ENCODE assay signal across 8 cellular contexts in the genomic region with DNA sequence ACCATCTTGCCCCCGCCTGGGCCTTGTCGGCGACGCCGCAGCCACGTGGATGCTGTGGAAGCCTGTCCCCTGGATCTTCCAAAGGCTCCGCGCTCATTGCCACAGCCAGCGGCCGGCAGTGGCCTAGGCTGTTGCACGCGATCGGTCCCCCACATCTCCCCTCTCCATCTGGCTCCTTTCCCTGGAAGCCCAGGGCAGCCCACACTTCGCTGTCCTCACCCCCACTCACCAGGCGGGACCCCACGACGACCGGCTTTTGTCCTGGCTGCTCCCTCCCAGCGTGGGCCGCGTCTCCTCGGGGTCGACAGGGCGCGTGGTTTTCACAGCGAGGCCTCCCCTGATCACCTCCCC. TPM values are rescaled to one million over a fixed set of nuclear protein-coding genes. Genes with fewer than 3 reads are reported as not detected.
DNase-seq lines count a peak whose midpoint lies in the region; ATAC-seq and TF ChIP-seq lines count a peak whose summit lies in the region.

No MANE protein-coding gene starts in this region.

- H3K9ac ChIP-seq in fibroblast of lung (ENCODE audit: insufficient read depth, low read length), result peak overlapping the region; percentile 83

- no peaks in the 10 kb centered on the region for H3K36me3 ChIP-seq in GM06990 (ENCODE audit: control insufficient read depth, insufficient read depth, low read length)
- no peaks in the 10 kb centered on the region for H3K36me3 ChIP-seq in fibroblast of lung (ENCODE audit: control insufficient read depth, insufficient read depth, low read length)

- no peaks in the 10 kb centered on the region for H3K9me3 ChIP-seq in fibroblast of lung (ENCODE audit: control insufficient read depth, insufficient read depth, low read depth, low read length)

- CTCF ChIA-PET in T-cell (lab: Charles Lee), result interaction anchor here (0.9 to 1.3 kb wide), 3 partner anchors 26 to 182 kb away, joined by 4 to 6 read pairs (median 6); no protein-coding TSS in a partner anchor

- H3K27ac ChIP-seq in fibroblast of lung (ENCODE audit: insufficient read depth, low read length) (peak overlapping the region; percentile 88), foreskin keratinocyte (no peak overlapping the region)

- peak overlapping the region; percentile 99 for H2AFZ ChIP-seq in fibroblast of lung (ENCODE audit: low read length)

- H3K36me3 Mint-ChIP-seq in T-cell, result no peaks in the 10 kb centered on the region

- peaks cover 28 to 55% (median 52%) of the 10 kb centered on the region in 3 donors for H3K4me1 Mint-ChIP-seq in T-cell

- H3K27ac Mint-ChIP-seq in T-cell, result peak overlapping the region; percentile 89 to 92

- no peak for DNase-seq in GM06990 (ENCODE audit: extremely low read depth, insufficient read length)
- DNase-seq in T-cell, result peak in 2 of 34 experiments; percentile 5
- DNase-seq in fibroblast of lung (ENCODE audit: low read depth in 2 of 2), result no peak
- DNase-seq in retinal pigment epithelial cell (ENCODE audit: low read depth), result no peak
- DNase-seq in Ammon's horn (ENCODE audit: low spot score), result no peak
- DNase-seq in foreskin keratinocyte, result no peak
- DNase-seq in activated CD8-positive, alpha-beta memory T cell treated with anti-CD3 and anti-CD28 coated beads for 24 hours, result no peak
- no peak for DNase-seq in mesenteric fat pad (ENCODE audit: low spot score)

- peaks cover 3% of the 10 kb centered on the region for H3K4me1 ChIP-seq in fibroblast of lung (ENCODE audit: control insufficient read depth, extremely low read depth, insufficient read depth, low read length)
- H3K4me1 ChIP-seq in foreskin keratinocyte, result peaks cover 14% of the 10 kb centered on the region

- TF ChIP-seq CTCF in GM06990 (IDR thresholded peaks at IDR 0.05; ENCODE audit: insufficient read depth, low read length, poor library complexity, severe bottlenecking) (no peak), fibroblast of lung (conservative IDR thresholded peaks at IDR 0.05 in 1 of 2, IDR thresholded peaks at IDR 0.05 in 1 of 2; ENCODE audit: low read depth in 1 of 2, low read length in 2 of 2) (no peak), retinal pigment epithelial cell (conservative IDR thresholded peaks at IDR 0.05; ENCODE audit: low read depth, low read length) (no peak), foreskin keratinocyte (conservative IDR thresholded peaks at IDR 0.05) (no peak)

- no peaks in the 10 kb centered on the region for H4K20me1 ChIP-seq in fibroblast of lung (ENCODE audit: control insufficient read depth, extremely low read depth, insufficient read depth, low read length)

- POLR2A ChIA-PET in T-cell (lab: Charles Lee), result interaction anchor here in 1 of 2 donors (0.6 to 1.3 kb wide), 3 partner anchors 25 to 71 kb away, joined by 3 to 10 read pairs (median 3); partner anchors contain the start of gene ERCC5

- no peaks in the 10 kb centered on the region for H3K27me3 Mint-ChIP-seq in T-cell

- H3K4me3 ChIP-seq in GM06990 (replicated peaks; ENCODE audit: low read depth, low read length) (peak overlapping the region; percentile 76), fibroblast of lung (replicated peaks in 1 of 4; ENCODE audit: control extremely low read depth in 1 of 4, insufficient read depth in 1 of 4, low read depth in 3 of 4, low read length in 4 of 4) (peak overlapping the region; percentile 73 to 95 (median 86)), retinal pigment epithelial cell (ENCODE audit: low read length) (peak overlapping the region; percentile 84)

- ATAC-seq in T-cell (replicated peaks in 1 of 4), result no peak
- ATAC-seq in foreskin keratinocyte, result no peak

- no peaks in the 10 kb centered on the region for H3K27me3 ChIP-seq in GM06990 (replicated peaks; ENCODE audit: control insufficient read depth, insufficient read depth, low read length)
- H3K27me3 ChIP-seq in fibroblast of lung (ENCODE audit: control insufficient read depth, insufficient read depth, low read length), result no peaks in the 10 kb centered on the region
- no peaks in the 10 kb centered on the region for H3K27me3 ChIP-seq in foreskin keratinocyte

- H3K4me3 Mint-ChIP-seq in T-cell, result peak overlapping the region; percentile 88 to 94 (median 89)

- H3K79me2 ChIP-seq in fibroblast of lung (ENCODE audit: control insufficient read depth, insufficient read depth, low read length), result peaks cover 21% of the 10 kb centered on the region

- no peaks in the 10 kb centered on the region for H3K9me3 Mint-ChIP-seq in T-cell

- H3K4me2 ChIP-seq in fibroblast of lung (ENCODE audit: extremely low read depth, insufficient read depth, low read length), result peak overlapping the region; percentile 96

RNA-seq across cellular contexts. Expression of gene TEX30, which starts 0.6 kb away (rescaled TPM):
- total RNA-seq in T-cell, result 1 to 10 TPM; 5.5 to 8.6 (median 7.8) TPM
- 11.9 and 14.1 TPM in 2 replicates for total RNA-seq in fibroblast of lung
- polyA plus RNA-seq in fibroblast of lung, result 12.7 and 21.5 TPM in 2 replicates
- polyA plus RNA-seq in fibroblast of lung (2012), result 8.9 and 15.6 TPM in 2 replicates
- polyA minus RNA-seq in fibroblast of lung (ENCODE audit: low replicate concordance), result 2.2 TPM in 1 of 2 replicates, not detected in the other
- 21.6 and 23.0 TPM in 2 replicates for total RNA-seq in foreskin keratinocyte
- polyA plus RNA-seq in foreskin keratinocyte, result 21.8 and 26.9 TPM in 2 replicates
- 9.2 TPM for total RNA-seq in mesenteric fat pad

RNA-seq across cellular contexts. Expression of gene POGLUT2, which starts 24.6 kb away (rescaled TPM):
- total RNA-seq in T-cell (1 to 10 TPM in 1 of 5 donors, under 1 TPM in 4; 0.18 to 1.6 (median 0.93) TPM), fibroblast of lung (11.7 and 14.6 TPM in 2 replicates), foreskin keratinocyte (12.5 and 14.1 TPM in 2 replicates), mesenteric fat pad (3.8 TPM)
- polyA plus RNA-seq in fibroblast of lung (11.6 and 18.1 TPM in 2 replicates), foreskin keratinocyte (9.1 and 10.3 TPM in 2 replicates)
- polyA plus RNA-seq in fibroblast of lung (2012), result 10.3 and 15.4 TPM in 2 replicates
- 0.22 and 2.4 TPM in 2 replicates for polyA minus RNA-seq in fibroblast of lung (ENCODE audit: low replicate concordance)

RNA-seq across cellular contexts. Expression of gene BIVM, which starts 24.7 kb away (rescaled TPM):
- total RNA-seq in T-cell (10 to 100 TPM in 2 of 5 donors, 1 to 10 TPM in 3; 6.2 to 15.6 (median 9.3) TPM), fibroblast of lung (19.8 and 22.3 TPM in 2 replicates), foreskin keratinocyte (18.7 and 23.0 TPM in 2 replicates), mesenteric fat pad (11.9 TPM)
- polyA plus RNA-seq in fibroblast of lung (15.7 and 22.4 TPM in 2 replicates), foreskin keratinocyte (9.8 and 10.0 TPM in 2 replicates)
- 11.0 and 14.2 TPM in 2 replicates for polyA plus RNA-seq in fibroblast of lung (2012)
- polyA minus RNA-seq in fibroblast of lung (ENCODE audit: low replicate concordance), result 0.93 and 0.94 TPM in 2 replicates
